Comparison of ENCODE assay signal across 34 cellular contexts in the genomic region with DNA sequence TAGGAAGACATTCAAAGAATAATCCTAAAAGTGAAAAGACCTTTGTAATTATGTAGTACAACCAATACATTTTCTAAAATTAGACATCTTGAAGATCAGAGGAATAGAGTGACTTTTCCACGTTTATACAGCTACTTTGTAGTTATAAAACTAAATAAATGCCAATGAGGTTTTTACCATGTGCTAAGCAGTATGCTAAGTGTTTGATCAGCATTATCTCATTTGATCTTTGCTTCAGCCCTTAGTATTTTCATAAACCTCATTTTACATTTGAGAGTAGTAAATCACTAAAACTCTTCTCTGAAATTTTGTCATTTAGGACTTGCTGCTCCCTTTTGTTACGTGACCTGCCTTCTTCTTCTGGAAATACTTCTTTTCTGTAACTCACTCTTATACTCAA.
"Had no signal": no experiment of that assay in that cellular context is flagged by ENCODE, and none has a peak within 500 bp of the region (broad histone marks: within the 10 kb centered on the region; RNA-seq: fewer than 3 reads in every experiment).

No MANE protein-coding gene starts in this region.

- DNase-seq: Karpas-422, Kasumi-1, MG63, MM.1S, MV-4-11, NCI-H1048, NCI-H1092, NCI-H1092 treated with DMSO at 0.1 percent for 48 hours, NCI-H1105, NCI-H1105 treated with DMSO at 0.1 percent for 48 hours, NCI-H1417, NCI-H1417 treated with DMSO at 0.1 percent for 48 hours, NCI-H1436, NCI-H1436 treated with DMSO at 0.1 percent for 48 hours, NCI-H146, NCI-H1694, NCI-H1694 treated with DMSO at 0.1 percent for 48 hours, NCI-H187, NCI-H187 treated with DMSO at 0.1 percent for 48 hours, NCI-H1930, NCI-H2029, NCI-H2029 treated with DMSO at 0.1 percent for 48 hours, NCI-H2081, NCI-H2081 treated with DMSO at 0.1 percent for 48 hours, NCI-H2107, NCI-H2171, NCI-H2171 treated with DMSO at 0.1 percent for 48 hours, NCI-H2227 treated with DMSO at 0.1 percent for 48 hours, NCI-H226, NCI-H345, NCI-H446, NCI-H446 treated with DMSO at 0.1 percent for 48 hours, NCI-H510A, NCI-H510A treated with DMSO at 0.1 percent for 48 hours had no signal

- H3K27me3 ChIP-seq: MG63 had no signal

- H3K4me3 ChIP-seq: MG63 had no signal

- H3K9me3 ChIP-seq: MG63 had no signal
